26 cellular contexts compared by ENCODE assay signal in genomic region chr22:40434745-40435144, GRCh38.
A peak's percentile ranks its signal among the peaks of the same experiment; 100 is the strongest.
DNase-seq lines count a peak whose midpoint lies in the region; ATAC-seq and TF ChIP-seq lines count a peak whose summit lies in the region.
"Had no signal": no experiment of that assay in that cellular context is flagged by ENCODE, and none has a peak within 500 bp of the region (broad histone marks: within the 10 kb centered on the region; RNA-seq: fewer than 3 reads in every experiment).

No MANE protein-coding gene starts in this region.

- in situ Hi-C loops in gastrocnemius medialis (cut with MboI; ENCODE audit: low sequenced_read_pairs in 4 of 4): loop anchor here in 3 of 4 donors (5.0 to 10.0 kb wide), 3 partner anchors 50 to 213 kb away; no protein-coding TSS in a partner anchor

- no peaks in the 10 kb centered on the region for H3K27me3 Mint-ChIP-seq in activated T-helper 17 cell treated with anti-CD3 and anti-CD28 coated beads, Interleukin-2, amount 50 U/mL, for 72 hours

- ATAC-seq in activated T-helper 17 cell treated with anti-CD3 and anti-CD28 coated beads, Interleukin-2, amount 50 U/mL, for 72 hours (replicated peaks): no peak
- ATAC-seq in gastrocnemius medialis (no peak), left lobe of liver (no peak)

- peaks cover 60% of the 10 kb centered on the region for H3K4me1 ChIP-seq in KMS-11 (ENCODE audit: low read depth, poor library complexity, severe bottlenecking)
- peaks cover 34 to 48% of the 10 kb centered on the region in 2 donors for H3K4me1 ChIP-seq in gastrocnemius medialis

- no peaks in the 10 kb centered on the region; the same call in 1 of the 2 replicates for H4K20me1 ChIP-seq in KMS-11 (ENCODE audit: insufficient read depth)

- intact Hi-C loops in gastrocnemius medialis (cut with DNase I; ENCODE audit: low total_unique reads): no loop called here

- H3K36me3 ChIP-seq in KMS-11 (ENCODE audit: insufficient read depth) (no peaks in the 10 kb centered on the region), gastrocnemius medialis (peaks cover 0 to 7% of the 10 kb centered on the region in 2 donors)

- H3K9ac ChIP-seq in KMS-11: no peak overlapping the region

- peaks cover 58% of the 10 kb centered on the region for H3K36me3 Mint-ChIP-seq in activated T-helper 17 cell treated with anti-CD3 and anti-CD28 coated beads, Interleukin-2, amount 50 U/mL, for 72 hours (ENCODE audit: low read depth)

- H3K4me2 ChIP-seq in KMS-11: peak overlapping the region; percentile 93; the same call in 1 of the 2 replicates
- H3K4me2 ChIP-seq: PC-9 had no signal

- DNase-seq in SIG-M5 treated with dmso at 0.1 percent for 504 hours (lab: John Stamatoyannopoulos, UW; ENCODE audit: unreplicated experiment) (peak; percentile 27), SIG-M5 (lab: John Stamatoyannopoulos, UW) (no peak), gastrocnemius medialis (no peak), left lobe of liver (ENCODE audit: low spot score) (no peak), NCI-H345 (lab: John Stamatoyannopoulos, UW) (no peak)
- no peak for DNase-seq in stimulated activated CD4-positive, alpha-beta T cell treated with anti-CD3 and anti-CD28 coated beads, Interleukin-2, amount 100 ng/mL, for 24 hours
- DNase-seq: 8988T; activated CD4-positive, alpha-beta T cell treated with anti-CD3 and anti-CD28 coated beads, Interleukin-2, amount 50 U/mL, for 1 hour; activated gamma-delta T cell; amniotic stem cell; dermis blood vessel endothelial cell; KBM-7; kidney glomerular epithelial cell; mammary epithelial cell; NCI-H1105 treated with DMSO at 0.1 percent for 48 hours; NCI-H2029 treated with DMSO at 0.1 percent for 48 hours; occipital lobe; small intestine; stimulated activated CD4-positive, alpha-beta T cell treated with anti-CD3 and anti-CD28 coated beads, Interleukin-4, amount 100 ng/mL, for 24 hours; T-helper 2 cell; transverse colon; WERI-Rb-1 had no signal

- H3K79me2 ChIP-seq in KMS-11 (ENCODE audit: insufficient read depth, low read depth): no peaks in the 10 kb centered on the region

- H3K27me3 ChIP-seq in KMS-11 (ENCODE audit: insufficient read depth, low read depth) (no peaks in the 10 kb centered on the region), gastrocnemius medialis (no peaks in the 10 kb centered on the region)
- H3K27me3 ChIP-seq: SJSA1, transverse colon had no signal

- no peak for TF ChIP-seq POLR2A in gastrocnemius medialis (IDR thresholded peaks at IDR 0.05)

- TF ChIP-seq CTCF in KMS-11 (conservative IDR thresholded peaks at IDR 0.05; ENCODE audit: low read depth, low read length) (no peak), gastrocnemius medialis (IDR thresholded peaks at IDR 0.05 in 4 of 5, conservative IDR thresholded peaks at IDR 0.05 in 1 of 5) (no peak)

- no peaks in the 10 kb centered on the region for H3K9me3 ChIP-seq in gastrocnemius medialis
- H3K9me3 ChIP-seq: SJSA1, transverse colon had no signal

- no peaks in the 10 kb centered on the region for H3K9me3 Mint-ChIP-seq in activated T-helper 17 cell treated with anti-CD3 and anti-CD28 coated beads, Interleukin-2, amount 50 U/mL, for 72 hours

- H3K27ac Mint-ChIP-seq in activated T-helper 17 cell treated with anti-CD3 and anti-CD28 coated beads, Interleukin-2, amount 50 U/mL, for 72 hours: peak overlapping the region; percentile 65

- peaks cover 12% of the 10 kb centered on the region for H3K4me1 Mint-ChIP-seq in activated T-helper 17 cell treated with anti-CD3 and anti-CD28 coated beads, Interleukin-2, amount 50 U/mL, for 72 hours

- H3K4me3 ChIP-seq in KMS-11 (IDR thresholded peaks at IDR 0.05; ENCODE audit: insufficient read depth, low read depth, low read length) (no peak overlapping the region), gastrocnemius medialis (no peak overlapping the region)
- H3K4me3 ChIP-seq: PC-9, SJSA1, transverse colon had no signal

- no peak overlapping the region for H2AFZ ChIP-seq in KMS-11 (ENCODE audit: low read depth)
- H2AFZ ChIP-seq: PC-9 had no signal

- H3K27ac ChIP-seq in KMS-11 (no peak overlapping the region), gastrocnemius medialis (peak overlapping the region in 3 of 4 donors; percentile 0 to 88 (median 85))
- H3K27ac ChIP-seq: PC-9, SJSA1, WERI-Rb-1 had no signal

- no peak overlapping the region for H3K4me3 Mint-ChIP-seq in activated T-helper 17 cell treated with anti-CD3 and anti-CD28 coated beads, Interleukin-2, amount 50 U/mL, for 72 hours
